Comparison of ENCODE assay signal across 5 cellular contexts in the genomic region with DNA sequence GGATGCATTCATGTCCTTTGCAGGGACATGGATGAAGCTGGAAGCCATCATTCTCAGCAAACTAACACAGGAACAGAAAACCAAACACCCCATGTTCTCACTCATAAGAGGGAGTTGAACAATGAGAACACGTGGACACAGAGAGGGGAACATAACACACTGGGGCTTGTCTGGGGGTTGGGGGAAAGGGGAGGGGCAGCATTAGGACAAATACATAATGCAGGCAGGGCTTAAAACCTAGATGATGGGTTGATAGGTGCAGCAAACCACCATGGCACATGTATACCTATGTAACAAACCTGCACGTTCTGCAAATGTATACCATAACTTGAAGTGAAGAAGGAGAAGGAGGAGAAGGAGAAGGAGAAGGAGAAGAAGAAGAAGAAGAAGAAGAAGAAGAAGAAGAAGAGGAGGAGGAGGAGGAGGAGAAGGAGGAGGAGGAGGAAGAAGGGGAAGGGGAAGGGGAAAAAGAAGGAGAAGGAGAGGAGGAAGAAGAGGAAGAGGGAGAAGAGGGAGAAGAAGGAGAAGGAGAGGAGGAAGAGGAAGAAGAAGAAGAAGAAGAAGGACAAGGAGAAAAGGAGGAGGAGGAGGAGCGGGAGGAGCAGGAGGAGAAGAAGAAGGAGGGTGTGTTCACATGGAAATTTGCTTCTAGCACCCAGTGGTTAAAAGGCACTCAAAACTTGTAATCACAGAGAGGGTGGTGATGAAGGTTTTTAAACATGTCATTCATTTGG.
DNase-seq lines count a peak whose midpoint lies in the region; ATAC-seq and TF ChIP-seq lines count a peak whose summit lies in the region.
"Not testable (repeated sequence)": the region's sequence is repeated elsewhere in the genome, so short reads cannot be mapped to it uniquely, and the experiment has no call there.

No MANE protein-coding gene starts in this region.

- intact Hi-C loops in esophagus muscularis mucosa (cut with DNase I): not testable (repeated sequence)

- not testable (repeated sequence) for H3K4me3 Mint-ChIP-seq in GM23338

- TF ChIP-seq CTCF in GM23338 (conservative IDR thresholded peaks at IDR 0.05; ENCODE audit: low read depth in 2 of 2); esophagus muscularis mucosa (IDR thresholded peaks at IDR 0.05); lung (IDR thresholded peaks at IDR 0.05; ENCODE audit: control extremely low read depth, extremely low read depth): not testable (repeated sequence)

- not testable (repeated sequence) for H3K4me1 Mint-ChIP-seq in GM23338

- not testable (repeated sequence) for DNase-seq in GM23338 (ENCODE audit: low spot score)
- peak; percentile 24 for DNase-seq in ecto neural progenitor cell (ENCODE audit: low spot score)
- DNase-seq in esophagus muscularis mucosa (ENCODE audit: extremely low spot score): peak; percentile 68
- DNase-seq in left kidney (ENCODE audit: low read depth, low spot score): peak; percentile 61
- DNase-seq in lung (ENCODE audit: low spot score): peak; percentile 22

- H3K79me2 ChIP-seq in GM23338 (replicated peaks; ENCODE audit: insufficient read depth): not testable (repeated sequence)

- H3K9me3 ChIP-seq in esophagus muscularis mucosa (peaks cover 0 to 39% (median 21%) of the 10 kb centered on the region in 4 donors), lung (ENCODE audit: control insufficient read depth in 2 of 2, insufficient read depth in 1 of 2, low read length in 1 of 2) (peaks cover 9 to 17% of the 10 kb centered on the region in 2 donors)

- H3K9me2 ChIP-seq in GM23338 (ENCODE audit: insufficient read depth): not testable (repeated sequence)

- H3K27ac ChIP-seq in GM23338 (ENCODE audit: low read depth); esophagus muscularis mucosa (replicated peaks in 1 of 4); lung (ENCODE audit: low read depth in 1 of 2, low read length in 1 of 2): not testable (repeated sequence)

- TF ChIP-seq POLR2A in esophagus muscularis mucosa (IDR thresholded peaks at IDR 0.05; ENCODE audit: low read depth): not testable (repeated sequence)

- H3F3A ChIP-seq in GM23338 (replicated peaks; ENCODE audit: low read depth): not testable (repeated sequence)

- peaks cover 15% of the 10 kb centered on the region; the same call in 1 of the 2 replicates for H3K36me3 ChIP-seq in GM23338 (ENCODE audit: insufficient read depth)
- not testable (repeated sequence) for H3K36me3 ChIP-seq in esophagus muscularis mucosa; lung (ENCODE audit: control insufficient read depth in 2 of 2, insufficient read depth in 2 of 2, low read length in 2 of 2)

- not testable (repeated sequence) for H4K20me1 ChIP-seq in GM23338 (replicated peaks; ENCODE audit: insufficient read depth)

- H3K4me3 ChIP-seq in GM23338: peak overlapping the region; percentile 26; the same call in 1 of the 2 replicates
- not testable (repeated sequence) for H3K4me3 ChIP-seq in esophagus muscularis mucosa, lung

- ATAC-seq in GM23338; lung (ENCODE audit: insufficient read depth, low FRiP score): not testable (repeated sequence)

- not testable (repeated sequence) for H3K4me2 ChIP-seq in GM23338

- not testable (repeated sequence) for H2AFZ ChIP-seq in GM23338

- not testable (repeated sequence) for H3K27me3 ChIP-seq in GM23338 (ENCODE audit: insufficient read depth); esophagus muscularis mucosa; lung (ENCODE audit: control insufficient read depth, insufficient read depth)

- 50% methylated on average over 3 of the region's 3 CpGs for WGBS in esophagus muscularis mucosa
- WGBS in lung, 2 donors: 45 to 51% methylated on average over 3 of the region's 3 CpGs

- not testable (repeated sequence) for H3K27me3 Mint-ChIP-seq in GM23338 (ENCODE audit: insufficient read depth, low read depth, poor library complexity)

- not testable (repeated sequence) for H3K9me3 Mint-ChIP-seq in GM23338

- not testable (repeated sequence) for H3K36me3 Mint-ChIP-seq in GM23338 (ENCODE audit: low read depth)

- not testable (repeated sequence) for TF ChIP-seq EP300 in esophagus muscularis mucosa (IDR thresholded peaks at IDR 0.05)

- H3K27ac Mint-ChIP-seq in GM23338: not testable (repeated sequence)

- H3K4me1 ChIP-seq in GM23338 (ENCODE audit: insufficient read depth); esophagus muscularis mucosa; lung (ENCODE audit: control insufficient read depth in 2 of 2, insufficient read depth in 2 of 2, low read length in 2 of 2): not testable (repeated sequence)
